ENCODE assay signal across 1 cellular context in the genomic region with DNA sequence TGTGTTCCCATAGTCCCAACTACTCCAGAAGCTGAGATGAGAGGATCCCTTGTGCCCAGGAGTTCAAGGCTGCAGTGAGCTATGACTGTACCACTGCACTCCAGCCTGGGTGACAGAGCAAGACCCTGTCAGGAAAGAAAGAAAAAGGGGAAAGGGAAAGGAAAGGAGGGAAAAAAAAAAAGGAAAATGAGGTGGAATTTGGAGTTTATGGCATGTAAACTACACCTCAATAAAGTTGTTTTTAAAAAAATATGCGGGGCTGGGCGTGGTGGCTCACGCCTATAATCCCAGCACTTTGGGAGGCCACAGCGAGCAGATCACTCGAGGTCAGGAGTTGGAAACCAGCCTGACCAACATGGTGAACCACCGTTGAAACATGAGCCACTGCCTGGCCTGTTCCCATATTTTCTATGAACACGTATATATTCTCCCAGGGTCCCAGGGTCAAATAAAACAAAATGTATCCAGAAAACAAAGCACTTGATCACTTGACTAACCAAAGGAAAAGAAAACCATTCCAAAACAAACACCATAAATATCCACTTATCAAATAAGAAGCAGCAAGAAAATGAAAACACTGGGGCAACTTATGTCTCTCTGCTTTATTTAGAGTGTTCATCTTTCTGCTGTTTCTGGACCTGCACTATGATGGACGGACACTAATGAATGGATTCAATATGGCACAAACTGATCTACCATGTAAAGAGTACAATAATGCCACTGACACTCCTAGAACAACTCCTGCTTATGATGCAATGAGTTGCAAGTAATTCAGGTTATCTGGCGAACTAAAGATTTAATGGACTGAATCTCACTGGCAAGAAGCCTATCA.
TF ChIP-seq lines count a peak whose summit lies in the region.

No MANE protein-coding gene starts in this region.

TF ChIP-seq in SK-N-SH treated with all-trans-retinoic acid at 6 μM for 48 hours, 23 proteins besides CTCF, POLR2A, EP300 and RAD21 (continued from another document):
- TF ChIP-seq, protein P1, sequence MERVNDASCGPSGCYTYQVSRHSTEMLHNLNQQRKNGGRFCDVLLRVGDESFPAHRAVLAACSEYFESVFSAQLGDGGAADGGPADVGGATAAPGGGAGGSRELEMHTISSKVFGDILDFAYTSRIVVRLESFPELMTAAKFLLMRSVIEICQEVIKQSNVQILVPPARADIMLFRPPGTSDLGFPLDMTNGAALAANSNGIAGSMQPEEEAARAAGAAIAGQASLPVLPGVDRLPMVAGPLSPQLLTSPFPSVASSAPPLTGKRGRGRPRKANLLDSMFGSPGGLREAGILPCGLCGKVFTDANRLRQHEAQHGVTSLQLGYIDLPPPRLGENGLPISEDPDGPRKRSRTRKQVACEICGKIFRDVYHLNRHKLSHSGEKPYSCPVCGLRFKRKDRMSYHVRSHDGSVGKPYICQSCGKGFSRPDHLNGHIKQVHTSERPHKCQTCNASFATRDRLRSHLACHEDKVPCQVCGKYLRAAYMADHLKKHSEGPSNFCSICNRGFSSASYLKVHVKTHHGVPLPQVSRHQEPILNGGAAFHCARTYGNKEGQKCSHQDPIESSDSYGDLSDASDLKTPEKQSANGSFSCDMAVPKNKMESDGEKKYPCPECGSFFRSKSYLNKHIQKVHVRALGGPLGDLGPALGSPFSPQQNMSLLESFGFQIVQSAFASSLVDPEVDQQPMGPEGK (CRISPR knock-in tag; IDR thresholded peaks at IDR 0.05; ENCODE audit: borderline replicate concordance), result no peak
- TF ChIP-seq, protein P2, sequence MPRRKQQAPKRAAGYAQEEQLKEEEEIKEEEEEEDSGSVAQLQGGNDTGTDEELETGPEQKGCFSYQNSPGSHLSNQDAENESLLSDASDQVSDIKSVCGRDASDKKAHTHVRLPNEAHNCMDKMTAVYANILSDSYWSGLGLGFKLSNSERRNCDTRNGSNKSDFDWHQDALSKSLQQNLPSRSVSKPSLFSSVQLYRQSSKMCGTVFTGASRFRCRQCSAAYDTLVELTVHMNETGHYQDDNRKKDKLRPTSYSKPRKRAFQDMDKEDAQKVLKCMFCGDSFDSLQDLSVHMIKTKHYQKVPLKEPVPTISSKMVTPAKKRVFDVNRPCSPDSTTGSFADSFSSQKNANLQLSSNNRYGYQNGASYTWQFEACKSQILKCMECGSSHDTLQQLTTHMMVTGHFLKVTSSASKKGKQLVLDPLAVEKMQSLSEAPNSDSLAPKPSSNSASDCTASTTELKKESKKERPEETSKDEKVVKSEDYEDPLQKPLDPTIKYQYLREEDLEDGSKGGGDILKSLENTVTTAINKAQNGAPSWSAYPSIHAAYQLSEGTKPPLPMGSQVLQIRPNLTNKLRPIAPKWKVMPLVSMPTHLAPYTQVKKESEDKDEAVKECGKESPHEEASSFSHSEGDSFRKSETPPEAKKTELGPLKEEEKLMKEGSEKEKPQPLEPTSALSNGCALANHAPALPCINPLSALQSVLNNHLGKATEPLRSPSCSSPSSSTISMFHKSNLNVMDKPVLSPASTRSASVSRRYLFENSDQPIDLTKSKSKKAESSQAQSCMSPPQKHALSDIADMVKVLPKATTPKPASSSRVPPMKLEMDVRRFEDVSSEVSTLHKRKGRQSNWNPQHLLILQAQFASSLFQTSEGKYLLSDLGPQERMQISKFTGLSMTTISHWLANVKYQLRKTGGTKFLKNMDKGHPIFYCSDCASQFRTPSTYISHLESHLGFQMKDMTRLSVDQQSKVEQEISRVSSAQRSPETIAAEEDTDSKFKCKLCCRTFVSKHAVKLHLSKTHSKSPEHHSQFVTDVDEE (CRISPR knock-in tag; IDR thresholded peaks at IDR 0.05), result no peak
- TF ChIP-seq ZFP30 (CRISPR knock-in tag; IDR thresholded peaks at IDR 0.05), result no peak
- TF ChIP-seq ZNF70 (CRISPR knock-in tag; IDR thresholded peaks at IDR 0.05), result no peak
- TF ChIP-seq, protein P3, sequence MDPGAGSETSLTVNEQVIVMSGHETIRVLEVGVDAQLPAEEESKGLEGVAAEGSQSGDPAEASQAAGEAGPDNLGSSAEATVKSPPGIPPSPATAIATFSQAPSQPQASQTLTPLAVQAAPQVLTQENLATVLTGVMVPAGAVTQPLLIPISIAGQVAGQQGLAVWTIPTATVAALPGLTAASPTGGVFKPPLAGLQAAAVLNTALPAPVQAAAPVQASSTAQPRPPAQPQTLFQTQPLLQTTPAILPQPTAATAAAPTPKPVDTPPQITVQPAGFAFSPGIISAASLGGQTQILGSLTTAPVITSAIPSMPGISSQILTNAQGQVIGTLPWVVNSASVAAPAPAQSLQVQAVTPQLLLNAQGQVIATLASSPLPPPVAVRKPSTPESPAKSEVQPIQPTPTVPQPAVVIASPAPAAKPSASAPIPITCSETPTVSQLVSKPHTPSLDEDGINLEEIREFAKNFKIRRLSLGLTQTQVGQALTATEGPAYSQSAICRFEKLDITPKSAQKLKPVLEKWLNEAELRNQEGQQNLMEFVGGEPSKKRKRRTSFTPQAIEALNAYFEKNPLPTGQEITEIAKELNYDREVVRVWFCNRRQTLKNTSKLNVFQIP (CRISPR knock-in tag; IDR thresholded peaks at IDR 0.05; ENCODE audit: borderline replicate concordance, low read depth), result no peak
- no peak for TF ChIP-seq OSR1 (CRISPR knock-in tag; IDR thresholded peaks at IDR 0.05)
- TF ChIP-seq ISL1 (CRISPR knock-in tag; IDR thresholded peaks at IDR 0.05), result 0 out of 2 replicates have a peak, but pooled peaks have one; percentile 12
- no peak for TF ChIP-seq PPARA (CRISPR knock-in tag; IDR thresholded peaks at IDR 0.05; ENCODE audit: borderline replicate concordance)
